Comparison of ENCODE assay signal across 19 cellular contexts in the genomic region with DNA sequence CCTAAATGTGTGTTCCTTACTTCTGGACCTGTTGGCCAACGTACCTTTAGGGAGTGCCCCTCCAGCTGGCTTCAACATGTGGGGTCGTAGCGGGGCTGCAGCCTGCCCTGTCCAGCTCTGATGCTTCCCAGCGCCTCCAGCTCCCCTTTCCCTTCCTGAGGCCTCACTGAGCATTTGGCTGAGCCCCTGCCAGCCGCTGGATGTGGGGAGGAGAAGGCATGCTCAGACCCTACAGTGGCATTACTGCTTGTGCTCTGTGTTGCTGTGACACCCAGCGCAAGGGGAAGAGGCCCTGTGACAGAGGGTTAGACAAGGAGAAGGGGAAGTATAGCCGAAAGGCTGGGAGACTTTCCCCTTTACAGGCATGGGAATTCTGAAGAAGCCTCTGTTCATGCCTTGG.
A peak's percentile ranks its signal among the peaks of the same experiment; 100 is the strongest.
DNase-seq lines count a peak whose midpoint lies in the region; ATAC-seq, FAIRE-seq and TF ChIP-seq lines count a peak whose summit lies in the region.
"Had no signal": no experiment of that assay in that cellular context is flagged by ENCODE, and none has a peak within 500 bp of the region (broad histone marks: within the 10 kb centered on the region; RNA-seq: fewer than 3 reads in every experiment).

No MANE protein-coding gene starts in this region.

- no peak for TF ChIP-seq CTCF in RWPE2 (IDR thresholded peaks at IDR 0.05; ENCODE audit: poor library complexity, severe bottlenecking)
- TF ChIP-seq CTCF in heart right ventricle (IDR thresholded peaks at IDR 0.05) = no peak

- peaks cover 8% of the 10 kb centered on the region for H3K36me3 ChIP-seq in RWPE2 (ENCODE audit: low read depth)
- H3K36me3 ChIP-seq in heart right ventricle = peaks cover 0 to 6% (median 0%) of the 10 kb centered on the region in 9 donors
- peaks cover 0 to 5% of the 10 kb centered on the region in 2 experiments for H3K36me3 ChIP-seq in trophoblast cell (ENCODE audit: control insufficient read depth in 1 of 2, insufficient read depth in 2 of 2, low read length in 2 of 2)

- H3K23ac ChIP-seq in trophoblast cell (ENCODE audit: low read length) = no peak overlapping the region

- H3K9ac ChIP-seq in trophoblast cell (ENCODE audit: low read length) = no peak overlapping the region

- H3K27ac ChIP-seq in RWPE2 (ENCODE audit: poor library complexity, severe bottlenecking) = peak overlapping the region; percentile 93
- H3K27ac ChIP-seq in heart right ventricle = peak overlapping the region; percentile 42 to 97 (median 82)
- H3K27ac ChIP-seq in trophoblast cell (ENCODE audit: low read depth, low read length) = no peak overlapping the region

- no peak for FAIRE-seq in H54 (lab: Jason Lieb, UNC)
- FAIRE-seq: endothelial cell of umbilical vein had no signal

- ATAC-seq in RWPE2 (ENCODE audit: low read depth) = no peak
- ATAC-seq in heart right ventricle = peak in 1 of 8 donors; percentile 10
- no peak for ATAC-seq in HG02973 (IDR thresholded peaks at IDR 0.05; ENCODE audit: unreplicated experiment)

- H2AFZ ChIP-seq in trophoblast cell (ENCODE audit: insufficient read depth, low read length, poor library complexity) = peak overlapping the region; percentile 43

- H3K79me1 ChIP-seq in trophoblast cell (ENCODE audit: low read length) = peaks cover 44% of the 10 kb centered on the region

- peak overlapping the region; percentile 78 for H4K91ac ChIP-seq in trophoblast cell (ENCODE audit: low read depth, low read length)

- peak overlapping the region; percentile 69 for H2BK120ac ChIP-seq in trophoblast cell (ENCODE audit: insufficient read depth, low read length, poor library complexity)

- H3K4me3 ChIP-seq in RWPE2 (ENCODE audit: severe bottlenecking) = no peak overlapping the region
- no peak overlapping the region for H3K4me3 ChIP-seq in heart right ventricle
- no peak overlapping the region for H3K4me3 ChIP-seq in trophoblast cell (ENCODE audit: low read depth, low read length)

- no peak overlapping the region for H3K4me2 ChIP-seq in trophoblast cell (ENCODE audit: low read length)

- H3K4ac ChIP-seq in trophoblast cell (ENCODE audit: low read depth, low read length) = peak overlapping the region; percentile 50

- H3K9me3 ChIP-seq in RWPE2 (ENCODE audit: severe bottlenecking) (no peaks in the 10 kb centered on the region), heart right ventricle (peaks cover 0 to 7% (median 0%) of the 10 kb centered on the region in 11 donors), trophoblast cell (ENCODE audit: insufficient read depth, low read depth, low read length) (peaks cover 2% of the 10 kb centered on the region)

- H2BK12ac ChIP-seq in trophoblast cell (ENCODE audit: low read length) = peak overlapping the region; percentile 87

- H2AK5ac ChIP-seq in trophoblast cell (ENCODE audit: low read length) = peak overlapping the region; percentile 66

- H3K27me3 ChIP-seq in RWPE2 (ENCODE audit: insufficient read depth, poor library complexity, severe bottlenecking) (no peaks in the 10 kb centered on the region), heart right ventricle (no peaks in the 10 kb centered on the region), trophoblast cell (ENCODE audit: insufficient read depth, low read length) (no peaks in the 10 kb centered on the region)

- peak overlapping the region; percentile 35 for H2BK5ac ChIP-seq in trophoblast cell (ENCODE audit: low read depth, low read length, poor library complexity)

- H3K18ac ChIP-seq in trophoblast cell (ENCODE audit: low read length) = peak overlapping the region; percentile 64

- peak overlapping the region; percentile 20 for H4K8ac ChIP-seq in trophoblast cell (ENCODE audit: low read depth, low read length)

- peak overlapping the region; percentile 58 for H3K14ac ChIP-seq in trophoblast cell (ENCODE audit: low read length)

- peak; percentile 6 for DNase-seq in NOMO-1 treated with DMSO at 0.1 percent for 48 hours (lab: John Stamatoyannopoulos, UW; ENCODE audit: unreplicated experiment)
- DNase-seq in NOMO-1 (lab: John Stamatoyannopoulos, UW; ENCODE audit: unreplicated experiment in 2 of 2) = no peak
- no peak for DNase-seq in RWPE2 (ENCODE audit: low spot score)
- peak in 1 of 2 donors; percentile 25 for DNase-seq in heart right ventricle
- DNase-seq in trophoblast cell = no peak
- DNase-seq in H54 (ENCODE audit: insufficient read length, low spot score) = no peak
- no peak for DNase-seq in OCI-M1 (lab: John Stamatoyannopoulos, UW)
- DNase-seq: 8988T; activated CD4-positive, alpha-beta T cell treated with anti-CD3 and anti-CD28 coated beads, Interleukin-2, amount 50 U/mL, for 1 hour; activated naive CD4-positive, alpha-beta T cell; Calu3; cerebellar nuclear complex; NCI-H1930; RPMI8226; stimulated activated CD4-positive, alpha-beta T cell treated with anti-CD3 and anti-CD28 coated beads, Interleukin-1b, Interleukin-23, amount 100 ng/mL, for 48 hours; stimulated activated CD8-positive, alpha-beta memory T cell treated with anti-CD3 and anti-CD28 coated beads, Interleukin-4, amount 100 ng/mL, for 48 hours; T-helper 9 cell had no signal

- peak overlapping the region; percentile 70 for H4K12ac ChIP-seq in trophoblast cell (ENCODE audit: low read depth, low read length)

- H3K4me1 ChIP-seq in RWPE2 (ENCODE audit: insufficient read depth, poor library complexity, severe bottlenecking) = peaks cover 80% of the 10 kb centered on the region
- peaks cover 8 to 81% (median 76%) of the 10 kb centered on the region in 9 donors for H3K4me1 ChIP-seq in heart right ventricle
- H3K4me1 ChIP-seq in trophoblast cell (ENCODE audit: control insufficient read depth in 1 of 2, insufficient read depth in 2 of 2, low read length in 2 of 2) = peaks cover 38 to 45% of the 10 kb centered on the region in 2 experiments

- WGBS in heart right ventricle, 2 donors = 50 to 69% methylated on average over 7 of the region's 7 CpGs
- WGBS in trophoblast cell (ENCODE audit: extremely low coverage, insufficient coverage, insufficient read length) = no CpG with 5 or more reads among the region's 7 CpGs

- intact Hi-C loops in heart right ventricle (cut with DNase I) = loop anchor here in 4 of 10 donors (5.0 to 10.0 kb wide), 2 partner anchors 265 to 298 kb away; a partner anchor contains a TSS

- TF ChIP-seq POLR2A in H54 (IDR thresholded peaks at IDR 0.05; ENCODE audit: low read depth, low read length) = no peak

- H3K79me2 ChIP-seq in trophoblast cell (ENCODE audit: control insufficient read depth, insufficient read depth, low read length, poor library complexity) = peaks cover 11% of the 10 kb centered on the region
